8 cellular contexts compared by ENCODE assay signal in genomic region chr9:93154293-93154903, GRCh38. TPM values are rescaled to one million over a fixed set of nuclear protein-coding genes. Genes with fewer than 3 reads are reported as not detected.
DNase-seq lines count a peak whose midpoint lies in the region; ATAC-seq, FAIRE-seq and TF ChIP-seq lines count a peak whose summit lies in the region.

No MANE protein-coding gene starts in this region.

- peak; percentile 30 for DNase-seq in COR-L47 (lab: John Stamatoyannopoulos, UW)
- peak; percentile 44 for DNase-seq in H54 (ENCODE audit: insufficient read length, low spot score)
- DNase-seq in RPMI8226: peak; percentile 57
- peak; percentile 40 for DNase-seq in choroid plexus epithelial cell (ENCODE audit: low read depth)
- peak; percentile 66 for DNase-seq in neural crest cell (ENCODE audit: low read depth, low spot score)
- DNase-seq in NCI-H2029 treated with DMSO at 0.1 percent for 48 hours (lab: John Stamatoyannopoulos, UW): no peak

- peak; percentile 78 for TF ChIP-seq CTCF in choroid plexus epithelial cell (conservative IDR thresholded peaks at IDR 0.05; ENCODE audit: low read depth, low read length)
- peak; percentile 64 for TF ChIP-seq CTCF in neural crest cell (conservative IDR thresholded peaks at IDR 0.05)

- H3K4me1 Mint-ChIP-seq in neural crest cell: no peaks in the 10 kb centered on the region

- ATAC-seq in GM18909 (IDR thresholded peaks at IDR 0.05; ENCODE audit: poor library complexity, unreplicated experiment) (no peak), GM21529 (IDR thresholded peaks at IDR 0.05; ENCODE audit: unreplicated experiment) (no peak)

- no peak for TF ChIP-seq POLR2A in H54 (IDR thresholded peaks at IDR 0.05; ENCODE audit: low read depth, low read length)

- peak; percentile 78 for FAIRE-seq in H54 (lab: Jason Lieb, UNC)

- H3K4me3 ChIP-seq in choroid plexus epithelial cell (ENCODE audit: low read depth, low read length): no peak overlapping the region

- no peak overlapping the region for H3K27ac Mint-ChIP-seq in neural crest cell (ENCODE audit: unreplicated experiment)

- H3K36me3 Mint-ChIP-seq in neural crest cell (ENCODE audit: low read depth): no peaks in the 10 kb centered on the region

- H3K4me3 Mint-ChIP-seq in neural crest cell: no peak overlapping the region

- H3K27me3 Mint-ChIP-seq in neural crest cell (ENCODE audit: low read depth): no peaks in the 10 kb centered on the region

- H3K9me3 Mint-ChIP-seq in neural crest cell: no peaks in the 10 kb centered on the region

RNA-seq across cellular contexts. Expression of gene NINJ1, which starts 20.3 kb away (rescaled TPM):
- total RNA-seq in neural crest cell: 17.8 and 19.9 TPM in 2 replicates

RNA-seq across cellular contexts. Expression of gene WNK2, which starts 29.5 kb away (rescaled TPM):
- 27.8 and 34.3 TPM in 2 replicates for total RNA-seq in neural crest cell

RNA-seq across cellular contexts. Expression of gene CARD19, which starts 58.4 kb away (rescaled TPM):
- 22.1 and 25.6 TPM in 2 replicates for total RNA-seq in neural crest cell
